Comparison of ENCODE assay signal across 9 cellular contexts in genomic region chr6:113732384-113732966, GRCh38.
DNase-seq lines count a peak whose midpoint lies in the region; ATAC-seq and TF ChIP-seq lines count a peak whose summit lies in the region.
"Had no signal": no experiment of that assay in that cellular context is flagged by ENCODE, and none has a peak within 500 bp of the region (broad histone marks: within the 10 kb centered on the region; RNA-seq: fewer than 3 reads in every experiment).

No MANE protein-coding gene starts in this region.

- H4K20me1 ChIP-seq in osteoblast (ENCODE audit: insufficient read depth, low read length), result no peaks in the 10 kb centered on the region

- H3K27ac Mint-ChIP-seq in natural killer cell, result no peak overlapping the region

- H3K4me2 ChIP-seq in osteoblast (ENCODE audit: insufficient read depth, low read length), result peak overlapping the region; percentile 12

- H3K4me1 ChIP-seq in osteoblast (ENCODE audit: insufficient read depth, low read length) (peaks cover 15% of the 10 kb centered on the region), spleen (peaks cover 0 to 9% (median 0%) of the 10 kb centered on the region in 6 donors)

- peaks cover 0 to 3% of the 10 kb centered on the region in 2 donors for H3K27me3 Mint-ChIP-seq in natural killer cell (ENCODE audit: low read depth in 2 of 2)

- no peak overlapping the region for H3K4me3 Mint-ChIP-seq in natural killer cell

- no peaks in the 10 kb centered on the region for H3K36me3 Mint-ChIP-seq in natural killer cell

- H3K9me3 Mint-ChIP-seq in natural killer cell, result peaks cover 4 to 5% of the 10 kb centered on the region in 2 donors

- 71 to 90% (median 78%) methylated on average over 4 of the region's 4 CpGs for WGBS in spleen, 5 donors

- TF ChIP-seq CTCF in fibroblast of villous mesenchyme (IDR thresholded peaks at IDR 0.05; ENCODE audit: insufficient read depth, low read depth, low read length) (no peak), osteoblast (IDR thresholded peaks at IDR 0.05; ENCODE audit: extremely low read depth, low read depth, low read length) (peak; percentile 28), spleen (IDR thresholded peaks at IDR 0.05 in 8 of 11, conservative IDR thresholded peaks at IDR 0.05 in 3 of 11) (no peak), natural killer cell (IDR thresholded peaks at IDR 0.05) (no peak)

- intact Hi-C loops in spleen (cut with DNase I; ENCODE audit: low total_unique reads), result no loop called here
- intact Hi-C loops in natural killer cell (cut with micrococcal nuclease), result no loop called here

- DNase-seq in DMS53 (lab: John Stamatoyannopoulos, UW), result peak; percentile 85
- DNase-seq in NCI-H82 treated with DMSO at 0.1 percent for 48 hours (lab: John Stamatoyannopoulos, UW; ENCODE audit: unreplicated experiment), result peak; percentile 81
- peak; percentile 58 for DNase-seq in fibroblast of villous mesenchyme (ENCODE audit: low read depth)
- DNase-seq in osteoblast (ENCODE audit: insufficient read length, low spot score, missing footprints), result peak; percentile 22
- DNase-seq in HK-2 (ENCODE audit: unreplicated experiment), result no peak
- no peak for DNase-seq in spleen
- DNase-seq in RPMI8226, result no peak
- DNase-seq in natural killer cell, result no peak

- H3K27ac ChIP-seq in osteoblast (ENCODE audit: low read depth, low read length), result no peak overlapping the region
- H3K27ac ChIP-seq in spleen, result no peak overlapping the region
- H3K27ac ChIP-seq: epithelial cell of prostate had no signal

- peak overlapping the region; percentile 71 for H2AFZ ChIP-seq in osteoblast (ENCODE audit: low read length)

- ATAC-seq in natural killer cell, result no peak

- H3K27me3 ChIP-seq in osteoblast (ENCODE audit: insufficient read depth, low read length), result no peaks in the 10 kb centered on the region
- H3K27me3 ChIP-seq in spleen (replicated peaks in 1 of 7), result no peaks in the 10 kb centered on the region

- H3K4me3 ChIP-seq in fibroblast of villous mesenchyme (ENCODE audit: low read depth, low read length) (no peak overlapping the region), osteoblast (ENCODE audit: insufficient read depth, low read length) (peak overlapping the region; percentile 16), spleen (no peak overlapping the region)

- no peaks in the 10 kb centered on the region for H3K9me3 ChIP-seq in osteoblast (ENCODE audit: low read depth, low read length)
- no peaks in the 10 kb centered on the region for H3K9me3 ChIP-seq in spleen

- TF ChIP-seq POLR2A in spleen (IDR thresholded peaks at IDR 0.05), result no peak

- no peaks in the 10 kb centered on the region for H3K79me2 ChIP-seq in osteoblast (ENCODE audit: insufficient read depth, low read length)

- H3K4me1 Mint-ChIP-seq in natural killer cell, result no peaks in the 10 kb centered on the region

- H3K36me3 ChIP-seq in osteoblast (ENCODE audit: insufficient read depth, low read length), result no peaks in the 10 kb centered on the region
- H3K36me3 ChIP-seq in spleen, result no peaks in the 10 kb centered on the region

Comparison
In these comparisons a context has a peak if more than half of its experiments do, and no peak if none do; other contexts are left out.
1. DNase-seq: peak in DMS53 (single experiment), NCI-H82 treated with DMSO at 0.1 percent for 48 hours (single experiment), fibroblast of villous mesenchyme (single experiment) and osteoblast (single experiment); none in HK-2 (single experiment), spleen (single experiment), RPMI8226 (single experiment) and natural killer cell (single experiment).